Comparison of ENCODE assay signal across 18 cellular contexts in the genomic region with DNA sequence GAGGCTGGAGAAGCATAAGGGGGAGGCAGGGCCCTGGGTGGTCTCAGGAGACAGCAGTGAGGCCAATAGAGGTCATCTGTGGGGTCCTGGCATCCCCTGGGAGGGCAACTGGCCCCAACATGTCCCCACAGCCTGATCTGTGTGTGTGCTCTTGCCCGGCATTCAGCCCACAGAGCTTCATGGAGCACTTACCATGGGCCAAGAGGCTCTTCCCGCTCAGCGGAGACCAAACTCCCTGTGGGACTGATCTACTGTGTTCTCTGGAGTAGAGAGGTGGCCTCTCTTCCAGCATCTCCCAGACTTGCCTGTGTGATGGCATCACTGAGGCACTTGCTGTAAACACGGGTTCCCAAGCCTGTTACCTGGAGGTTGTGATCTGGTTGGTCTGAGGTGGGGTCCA.
A peak's percentile ranks its signal among the peaks of the same experiment; 100 is the strongest.
DNase-seq lines count a peak whose midpoint lies in the region; ATAC-seq and TF ChIP-seq lines count a peak whose summit lies in the region.
"Had no signal": no experiment of that assay in that cellular context is flagged by ENCODE, and none has a peak within 500 bp of the region (broad histone marks: within the 10 kb centered on the region; RNA-seq: fewer than 3 reads in every experiment).

No MANE protein-coding gene starts in this region.

- H3K36me3 ChIP-seq in lower lobe of right lung (no peaks in the 10 kb centered on the region), skeletal muscle tissue (ENCODE audit: control insufficient read depth in 3 of 3, insufficient read depth in 3 of 3, low read length in 3 of 3) (no peaks in the 10 kb centered on the region), upper lobe of right lung (no peaks in the 10 kb centered on the region)

- H3K4me3 Mint-ChIP-seq in activated naive CD4-positive, alpha-beta T cell treated with anti-CD3 and anti-CD28 coated beads for 36 hours = no peak overlapping the region
- H3K4me3 Mint-ChIP-seq: CD4-positive, CD25-positive, alpha-beta regulatory T cell had no signal

- H3K27me3 ChIP-seq in lower lobe of right lung (ENCODE audit: low read depth) = no peaks in the 10 kb centered on the region
- peaks cover 0 to 5% (median 0%) of the 10 kb centered on the region in 3 donors for H3K27me3 ChIP-seq in skeletal muscle tissue (ENCODE audit: control insufficient read depth in 3 of 3, insufficient read depth in 3 of 3, low read length in 3 of 3)
- H3K27me3 ChIP-seq in upper lobe of right lung = no peaks in the 10 kb centered on the region

- peaks cover 43% of the 10 kb centered on the region for H3K4me1 ChIP-seq in lower lobe of right lung
- H3K4me1 ChIP-seq in skeletal muscle tissue (ENCODE audit: control insufficient read depth in 3 of 3, insufficient read depth in 3 of 3, low read length in 3 of 3) = no peaks in the 10 kb centered on the region
- peaks cover 25% of the 10 kb centered on the region for H3K4me1 ChIP-seq in upper lobe of right lung

- TF ChIP-seq CTCF in lower lobe of right lung (IDR thresholded peaks at IDR 0.05) (no peak), upper lobe of right lung (IDR thresholded peaks at IDR 0.05) (no peak)

- H3K27me3 Mint-ChIP-seq in activated naive CD4-positive, alpha-beta T cell treated with anti-CD3 and anti-CD28 coated beads for 36 hours (ENCODE audit: low read depth) = peaks cover 12% of the 10 kb centered on the region

- H3K9me3 Mint-ChIP-seq in activated naive CD4-positive, alpha-beta T cell treated with anti-CD3 and anti-CD28 coated beads for 36 hours = no peaks in the 10 kb centered on the region

- H3K4me3 ChIP-seq in lower lobe of right lung = no peak overlapping the region
- no peak overlapping the region for H3K4me3 ChIP-seq in skeletal muscle tissue (ENCODE audit: low read length in 3 of 3)
- no peak overlapping the region for H3K4me3 ChIP-seq in upper lobe of right lung

- H3K27ac Mint-ChIP-seq in activated naive CD4-positive, alpha-beta T cell treated with anti-CD3 and anti-CD28 coated beads for 36 hours = no peak overlapping the region

- peak; percentile 45 for DNase-seq in islet precursor cell
- DNase-seq in lower lobe of right lung = no peak
- DNase-seq in upper lobe of right lung = peak; percentile 25
- DNase-seq in NCI-H2107 (lab: John Stamatoyannopoulos, UW) = no peak
- DNase-seq in activated naive CD4-positive, alpha-beta T cell treated with anti-CD3 and anti-CD28 coated beads for 36 hours = no peak
- no peak for DNase-seq in foreskin melanocyte
- DNase-seq: CD4-positive, CD25-positive, alpha-beta regulatory T cell; DMS79; KBM-7; NCI-H1092; NCI-H1436; NCI-H1930; NCI-H2171; NCI-H345; NCI-H524; NCI-H774 had no signal

- no peaks in the 10 kb centered on the region for H3K4me1 Mint-ChIP-seq in activated naive CD4-positive, alpha-beta T cell treated with anti-CD3 and anti-CD28 coated beads for 36 hours (ENCODE audit: low read depth)
- H3K4me1 Mint-ChIP-seq: CD4-positive, CD25-positive, alpha-beta regulatory T cell had no signal

- ATAC-seq in lower lobe of right lung (no peak), upper lobe of right lung (no peak)
- ATAC-seq: Panc1 had no signal

- H3K36me3 Mint-ChIP-seq in activated naive CD4-positive, alpha-beta T cell treated with anti-CD3 and anti-CD28 coated beads for 36 hours (ENCODE audit: low read depth) = no peaks in the 10 kb centered on the region
- H3K36me3 Mint-ChIP-seq: CD4-positive, CD25-positive, alpha-beta regulatory T cell had no signal

- no peak overlapping the region for H3K9ac ChIP-seq in skeletal muscle tissue (ENCODE audit: low read depth in 1 of 3, low read length in 3 of 3)

- intact Hi-C loops in lower lobe of right lung (cut with DNase I) = no loop called here
- intact Hi-C loops in upper lobe of right lung (cut with DNase I) = no loop called here
- intact Hi-C loops in activated naive CD4-positive, alpha-beta T cell treated with anti-CD3 and anti-CD28 coated beads for 36 hours (cut with micrococcal nuclease) = no loop called here

- peak overlapping the region; percentile 49 for H3K27ac ChIP-seq in lower lobe of right lung
- H3K27ac ChIP-seq in skeletal muscle tissue (ENCODE audit: low read depth, low read length) = peak overlapping the region; percentile 4
- H3K27ac ChIP-seq in upper lobe of right lung = no peak overlapping the region

- CTCF ChIA-PET in activated naive CD4-positive, alpha-beta T cell treated with anti-CD3 and anti-CD28 coated beads for 36 hours (lab: Charles Lee) = no interaction called here

- H3K9me3 ChIP-seq in lower lobe of right lung = no peaks in the 10 kb centered on the region
- H3K9me3 ChIP-seq in skeletal muscle tissue (ENCODE audit: control insufficient read depth in 3 of 3, low read length in 3 of 3) = no peaks in the 10 kb centered on the region
- no peaks in the 10 kb centered on the region for H3K9me3 ChIP-seq in upper lobe of right lung

Comparison
In these comparisons a context has a peak if more than half of its experiments do, and no peak if none do; other contexts are left out.
1. DNase-seq: peak in islet precursor cell (single experiment) and upper lobe of right lung (single experiment); none in lower lobe of right lung (single experiment), NCI-H2107 (single experiment), activated naive CD4-positive, alpha-beta T cell treated with anti-CD3 and anti-CD28 coated beads for 36 hours (single experiment) and foreskin melanocyte (single experiment).